ENCODE assay signal across 22 cellular contexts in the genomic region with DNA sequence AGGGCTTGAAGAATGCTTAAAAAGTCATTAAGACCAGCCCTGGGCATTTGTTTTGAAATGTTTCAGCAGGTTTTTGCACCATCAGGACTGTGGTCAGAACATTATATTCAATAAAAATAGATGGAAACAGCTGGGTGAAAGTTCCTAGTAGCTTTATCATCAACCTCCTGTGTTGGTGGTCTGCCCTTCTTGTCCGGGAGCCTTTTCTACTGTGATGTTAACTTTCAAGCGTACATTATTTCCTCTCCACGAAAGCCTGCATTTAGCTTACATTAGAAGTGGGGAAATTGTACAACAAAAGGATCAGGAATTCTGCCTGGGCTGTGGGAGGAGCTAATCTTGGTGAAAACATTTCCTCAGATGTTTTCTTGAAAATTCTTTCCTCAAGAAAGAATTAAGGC.
DNase-seq lines count a peak whose midpoint lies in the region; ATAC-seq and TF ChIP-seq lines count a peak whose summit lies in the region.
"Had no signal": no experiment of that assay in that cellular context is flagged by ENCODE, and none has a peak within 500 bp of the region (broad histone marks: within the 10 kb centered on the region; RNA-seq: fewer than 3 reads in every experiment).

No MANE protein-coding gene starts in this region.

- no peak overlapping the region for H3K27ac Mint-ChIP-seq in stimulated activated effector memory CD8-positive, alpha-beta T cell treated with anti-CD3 and anti-CD28 coated beads, Interleukin-12 subunit alpha, Interleukin-12 subunit beta, amount 100 ng/mL, for 72 hours
- H3K27ac Mint-ChIP-seq: activated naive CD4-positive, alpha-beta T cell treated with anti-CD3 and anti-CD28 coated beads, Interleukin-2, amount 50 U/mL, for 24 hours; activated T-cell treated with anti-CD3 and anti-CD28 coated beads, Interleukin-2, amount 50 U/mL, for 72 hours; CD8-positive, alpha-beta memory T cell; memory B cell; natural killer cell had no signal

- no peaks in the 10 kb centered on the region for H3K36me3 Mint-ChIP-seq in stimulated activated effector memory CD8-positive, alpha-beta T cell treated with anti-CD3 and anti-CD28 coated beads, Interleukin-12 subunit alpha, Interleukin-12 subunit beta, amount 100 ng/mL, for 72 hours
- H3K36me3 Mint-ChIP-seq: activated naive CD4-positive, alpha-beta T cell treated with anti-CD3 and anti-CD28 coated beads, Interleukin-2, amount 50 U/mL, for 24 hours; CD8-positive, alpha-beta memory T cell; memory B cell; natural killer cell had no signal

- DNase-seq in AG09309 (ENCODE audit: low read depth) (peak; percentile 52), amniotic epithelial cell (ENCODE audit: low read depth) (peak; percentile 85), fibroblast of pulmonary artery (ENCODE audit: low read depth) (peak; percentile 39), renal cortical epithelial cell (ENCODE audit: low read depth) (peak; percentile 60), left lung (no peak), cerebellum (ENCODE audit: low spot score) (no peak), glomerular visceral epithelial cell (ENCODE audit: extremely low spot score) (no peak)
- no peak for DNase-seq in stimulated activated effector memory CD8-positive, alpha-beta T cell treated with anti-CD3 and anti-CD28 coated beads, Interleukin-12 subunit alpha, Interleukin-12 subunit beta, amount 100 ng/mL, for 72 hours (ENCODE audit: low spot score in 2 of 2)
- DNase-seq: ACHN; activated T-cell treated with anti-CD3 and anti-CD28 coated beads, Interleukin-2, amount 50 U/mL, for 72 hours; CD8-positive, alpha-beta memory T cell; DMS79 treated with DMSO at 0.1 percent for 48 hours; natural killer cell; NCI-H2171 treated with DMSO at 0.1 percent for 48 hours; NCI-H774 had no signal

- intact Hi-C loops in left lung (cut with DNase I) = loop anchor here in 1 of 2 donors (10.0 kb wide), 1 partner anchor 122 kb away; no protein-coding TSS in a partner anchor

- no peak for ATAC-seq in left lung
- ATAC-seq in stimulated activated effector memory CD8-positive, alpha-beta T cell treated with anti-CD3 and anti-CD28 coated beads, Interleukin-12 subunit alpha, Interleukin-12 subunit beta, amount 100 ng/mL, for 72 hours = no peak
- ATAC-seq: activated T-cell treated with anti-CD3 and anti-CD28 coated beads, Interleukin-2, amount 50 U/mL, for 72 hours; esophagus mucosa; natural killer cell had no signal

- no peaks in the 10 kb centered on the region for H3K36me3 ChIP-seq in left lung
- H3K36me3 ChIP-seq: breast epithelium had no signal

- no peaks in the 10 kb centered on the region for H3K9me3 ChIP-seq in left lung
- H3K9me3 ChIP-seq: breast epithelium, suprapubic skin had no signal

- peaks cover 10% of the 10 kb centered on the region for H3K4me1 Mint-ChIP-seq in stimulated activated effector memory CD8-positive, alpha-beta T cell treated with anti-CD3 and anti-CD28 coated beads, Interleukin-12 subunit alpha, Interleukin-12 subunit beta, amount 100 ng/mL, for 72 hours

- no peak overlapping the region for H3K27ac ChIP-seq in left lung
- H3K27ac ChIP-seq: hepatocyte, SK-N-MC, suprapubic skin had no signal

- no peaks in the 10 kb centered on the region for H3K9me3 Mint-ChIP-seq in stimulated activated effector memory CD8-positive, alpha-beta T cell treated with anti-CD3 and anti-CD28 coated beads, Interleukin-12 subunit alpha, Interleukin-12 subunit beta, amount 100 ng/mL, for 72 hours
- H3K9me3 Mint-ChIP-seq: activated naive CD4-positive, alpha-beta T cell treated with anti-CD3 and anti-CD28 coated beads, Interleukin-2, amount 50 U/mL, for 24 hours; activated T-cell treated with anti-CD3 and anti-CD28 coated beads, Interleukin-2, amount 50 U/mL, for 72 hours; CD8-positive, alpha-beta memory T cell; memory B cell; natural killer cell had no signal

- no peaks in the 10 kb centered on the region for H3K27me3 ChIP-seq in left lung
- H3K27me3 ChIP-seq: breast epithelium, hepatocyte, suprapubic skin had no signal

- no peak overlapping the region for H3K4me3 Mint-ChIP-seq in stimulated activated effector memory CD8-positive, alpha-beta T cell treated with anti-CD3 and anti-CD28 coated beads, Interleukin-12 subunit alpha, Interleukin-12 subunit beta, amount 100 ng/mL, for 72 hours
- H3K4me3 Mint-ChIP-seq: activated naive CD4-positive, alpha-beta T cell treated with anti-CD3 and anti-CD28 coated beads, Interleukin-2, amount 50 U/mL, for 24 hours; activated T-cell treated with anti-CD3 and anti-CD28 coated beads, Interleukin-2, amount 50 U/mL, for 72 hours; CD8-positive, alpha-beta memory T cell; memory B cell; natural killer cell had no signal

- H3K4me1 ChIP-seq in left lung = no peaks in the 10 kb centered on the region
- H3K4me1 ChIP-seq: breast epithelium, suprapubic skin had no signal

- no peak for TF ChIP-seq CTCF in AG09309 (IDR thresholded peaks at IDR 0.05; ENCODE audit: control insufficient read depth, insufficient read depth, low read depth, low read length, missing control alignments)
- no peak for TF ChIP-seq CTCF in fibroblast of pulmonary artery (IDR thresholded peaks at IDR 0.05; ENCODE audit: low read length, missing control alignments)
- no peak for TF ChIP-seq CTCF in left lung (IDR thresholded peaks at IDR 0.05)

- H3K4me3 ChIP-seq in AG09309 (ENCODE audit: control insufficient read depth, low read depth, low read length) (no peak overlapping the region), fibroblast of pulmonary artery (replicated peaks; ENCODE audit: low read depth, low read length) (no peak overlapping the region), left lung (no peak overlapping the region)
- H3K4me3 ChIP-seq: breast epithelium, hepatocyte, SK-N-MC, suprapubic skin had no signal

Comparison
In these comparisons a context has a peak if more than half of its experiments do, and no peak if none do; other contexts are left out.
1. DNase-seq: peak in AG09309 (single experiment), amniotic epithelial cell (single experiment), fibroblast of pulmonary artery (single experiment) and renal cortical epithelial cell (single experiment); none in left lung (0 of 2), cerebellum (single experiment), stimulated activated effector memory CD8-positive, alpha-beta T cell treated with anti-CD3 and anti-CD28 coated beads, Interleukin-12 subunit alpha, Interleukin-12 subunit beta, amount 100 ng/mL, for 72 hours (0 of 2) and glomerular visceral epithelial cell (single experiment).